8 cellular contexts compared by ENCODE assay signal in the genomic region with DNA sequence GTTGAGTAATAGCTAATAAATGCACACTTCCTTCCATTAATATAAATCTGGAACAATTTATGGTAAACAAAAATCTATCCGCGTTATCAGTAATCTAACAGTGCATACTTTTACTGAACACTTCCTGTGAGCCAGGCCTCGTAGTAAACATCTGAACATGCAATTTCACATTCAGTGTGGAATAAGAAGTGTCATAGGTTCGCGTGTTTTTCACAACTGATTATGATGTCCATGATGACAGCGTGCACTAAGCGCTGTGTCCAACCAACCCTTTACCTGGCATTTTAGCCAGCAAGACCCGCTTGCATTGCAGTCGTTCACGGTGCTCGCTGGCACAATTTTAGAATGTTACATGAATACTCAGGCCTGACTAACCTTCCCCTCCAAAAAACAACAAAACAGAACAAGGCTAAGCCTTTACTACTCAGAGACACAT. TPM values are rescaled to one million over a fixed set of nuclear protein-coding genes. Genes with fewer than 3 reads are reported as not detected.
DNase-seq lines count a peak whose midpoint lies in the region; ATAC-seq and TF ChIP-seq lines count a peak whose summit lies in the region.

No MANE protein-coding gene starts in this region.

- no peak for ATAC-seq in upper lobe of left lung (ENCODE audit: low FRiP score in 2 of 2)
- no peak for ATAC-seq in HG03442 (IDR thresholded peaks at IDR 0.05; ENCODE audit: unreplicated experiment)

- H3K4me1 ChIP-seq in ascending aorta (peaks cover 3 to 13% of the 10 kb centered on the region in 2 donors), liver (ENCODE audit: control insufficient read depth in 4 of 4, insufficient read depth in 4 of 4, low read length in 3 of 4) (peaks cover 5 to 11% (median 7%) of the 10 kb centered on the region in 4 donors), upper lobe of left lung (peaks cover 13 to 37% (median 22%) of the 10 kb centered on the region in 4 donors)

- no peaks in the 10 kb centered on the region for H3K27me3 ChIP-seq in ascending aorta
- no peaks in the 10 kb centered on the region for H3K27me3 ChIP-seq in liver (ENCODE audit: control insufficient read depth in 4 of 4, insufficient read depth in 4 of 4, low read length in 3 of 4)
- no peaks in the 10 kb centered on the region for H3K27me3 ChIP-seq in upper lobe of left lung

- H3K4me3 ChIP-seq in ascending aorta (peak overlapping the region; percentile 77 to 88), liver (ENCODE audit: low read depth in 1 of 3, low read length in 3 of 3) (peak overlapping the region in 2 of 3 donors; percentile 30 to 78), upper lobe of left lung (peak overlapping the region; percentile 17 to 94 (median 76))

- peaks cover 0 to under 1% of the 10 kb centered on the region in 2 donors for H3K36me3 ChIP-seq in ascending aorta
- H3K36me3 ChIP-seq in liver (ENCODE audit: control insufficient read depth in 4 of 4, insufficient read depth in 3 of 4, low read depth in 1 of 4, low read length in 3 of 4): peaks cover 0 to 13% (median 5%) of the 10 kb centered on the region in 4 donors
- peaks cover 0 to 13% (median 8%) of the 10 kb centered on the region in 4 donors for H3K36me3 ChIP-seq in upper lobe of left lung

- CTCF ChIA-PET in activated naive CD4-positive, alpha-beta T cell treated with anti-CD3 and anti-CD28 coated beads for 36 hours (lab: Charles Lee): interaction anchor here (0.6 to 2.7 kb wide), 5 partner anchors 17 to 143 kb away, joined by 3 to 13 read pairs (median 4); a partner anchor contains a TSS

- DNase-seq in activated naive CD4-positive, alpha-beta T cell treated with anti-CD3 and anti-CD28 coated beads for 36 hours: no peak
- DNase-seq in activated naive CD4-positive, alpha-beta T cell (lab: John Stamatoyannopoulos, UW): no peak
- no peak for DNase-seq in ascending aorta (ENCODE audit: low spot score in 2 of 2)
- no peak for DNase-seq in upper lobe of left lung
- DNase-seq in activated CD8-positive, alpha-beta memory T cell treated with anti-CD3 and anti-CD28 coated beads, Interleukin-2, amount 50 U/mL, for 48 hours: no peak
- DNase-seq in SIG-M5 treated with dmso at 0.1 percent for 504 hours (lab: John Stamatoyannopoulos, UW; ENCODE audit: unreplicated experiment): no peak

- H3K27ac ChIP-seq in ascending aorta (peak overlapping the region; percentile 86 to 94), liver (ENCODE audit: low read depth in 1 of 2, low read length in 2 of 2) (peak overlapping the region; percentile 15 to 21), upper lobe of left lung (peak overlapping the region; percentile 40 to 91 (median 45))

- peak overlapping the region in 1 of 2 donors; percentile 20 for H3K9ac ChIP-seq in liver (ENCODE audit: low read depth in 1 of 2, low read length in 2 of 2)

- no peak for TF ChIP-seq CTCF in ascending aorta (IDR thresholded peaks at IDR 0.05)
- no peak for TF ChIP-seq CTCF in liver (IDR thresholded peaks at IDR 0.05; ENCODE audit: low read depth, low read length, missing input control)
- no peak for TF ChIP-seq CTCF in upper lobe of left lung (IDR thresholded peaks at IDR 0.05)

- intact Hi-C loops in activated naive CD4-positive, alpha-beta T cell treated with anti-CD3 and anti-CD28 coated beads for 36 hours (cut with micrococcal nuclease): loop anchor here (1.0 to 10.0 kb wide), 6 partner anchors 16 to 303 kb away; a partner anchor contains a TSS
- intact Hi-C loops in ascending aorta (cut with DNase I): loop anchor here (5.0 to 10.0 kb wide), 3 partner anchors 207 to 303 kb away; a partner anchor contains a TSS

- no peak for TF ChIP-seq RAD21 in liver (IDR thresholded peaks at IDR 0.05)

- H3K4me1 Mint-ChIP-seq in activated naive CD4-positive, alpha-beta T cell treated with anti-CD3 and anti-CD28 coated beads for 36 hours (ENCODE audit: low read depth): peaks cover 13% of the 10 kb centered on the region

- no peaks in the 10 kb centered on the region for H3K9me3 ChIP-seq in ascending aorta
- no peaks in the 10 kb centered on the region for H3K9me3 ChIP-seq in liver (ENCODE audit: control insufficient read depth in 4 of 4, low read length in 3 of 4)
- no peaks in the 10 kb centered on the region for H3K9me3 ChIP-seq in upper lobe of left lung

- H3K27me3 Mint-ChIP-seq in activated naive CD4-positive, alpha-beta T cell treated with anti-CD3 and anti-CD28 coated beads for 36 hours (ENCODE audit: low read depth): no peaks in the 10 kb centered on the region

- peak overlapping the region; percentile 99 for H3K4me3 Mint-ChIP-seq in activated naive CD4-positive, alpha-beta T cell treated with anti-CD3 and anti-CD28 coated beads for 36 hours

- H3K27ac Mint-ChIP-seq in activated naive CD4-positive, alpha-beta T cell treated with anti-CD3 and anti-CD28 coated beads for 36 hours: peak overlapping the region; percentile 85

- 63% methylated on average over 11 of the region's 11 CpGs for WGBS in liver
- 16 to 25% methylated on average over 7 to 11 of the region's 11 CpGs for WGBS in upper lobe of left lung, 2 donors

- no peak for TF ChIP-seq POLR2A in upper lobe of left lung (IDR thresholded peaks at IDR 0.05)

- H3K9me3 Mint-ChIP-seq in activated naive CD4-positive, alpha-beta T cell treated with anti-CD3 and anti-CD28 coated beads for 36 hours: no peaks in the 10 kb centered on the region

- TF ChIP-seq EP300 in upper lobe of left lung (IDR thresholded peaks at IDR 0.05): no peak

- H3K36me3 Mint-ChIP-seq in activated naive CD4-positive, alpha-beta T cell treated with anti-CD3 and anti-CD28 coated beads for 36 hours (ENCODE audit: low read depth): peaks cover 8% of the 10 kb centered on the region

TF ChIP-seq in liver, 16 proteins besides CTCF, POLR2A, EP300 and RAD21:
- no peak for TF ChIP-seq HNF4A (conservative IDR thresholded peaks at IDR 0.05)
- TF ChIP-seq RXRA (IDR thresholded peaks at IDR 0.05): no peak

RNA-seq across cellular contexts. Expression of a gene that starts 2.1 kb away (rescaled TPM):
- 10 to 100 TPM; 18.5 to 19.2 TPM for total RNA-seq in activated naive CD4-positive, alpha-beta T cell treated with anti-CD3 and anti-CD28 coated beads for 36 hours
- total RNA-seq in ascending aorta: 30.2 TPM
- 10 to 100 TPM in 1 of 2 donors, 1 to 10 TPM in 1; 2.3 to 10.4 TPM for total RNA-seq in liver
- 1 to 10 TPM; 2.8 to 4.0 TPM for polyA plus RNA-seq in liver
- total RNA-seq in upper lobe of left lung: 10 to 100 TPM in 5 of 6 donors, 1 to 10 TPM in 1; 9.9 to 28.9 (median 15.2) TPM

Comparison
In these comparisons a context has a peak if more than half of its experiments do, and no peak if none do; other contexts are left out.
1. H3K27ac ChIP-seq: peak in every context shown above with its lines; median percentile 90 in ascending aorta; 45 in upper lobe of left lung; 18 in liver.